In the genomic region with DNA sequence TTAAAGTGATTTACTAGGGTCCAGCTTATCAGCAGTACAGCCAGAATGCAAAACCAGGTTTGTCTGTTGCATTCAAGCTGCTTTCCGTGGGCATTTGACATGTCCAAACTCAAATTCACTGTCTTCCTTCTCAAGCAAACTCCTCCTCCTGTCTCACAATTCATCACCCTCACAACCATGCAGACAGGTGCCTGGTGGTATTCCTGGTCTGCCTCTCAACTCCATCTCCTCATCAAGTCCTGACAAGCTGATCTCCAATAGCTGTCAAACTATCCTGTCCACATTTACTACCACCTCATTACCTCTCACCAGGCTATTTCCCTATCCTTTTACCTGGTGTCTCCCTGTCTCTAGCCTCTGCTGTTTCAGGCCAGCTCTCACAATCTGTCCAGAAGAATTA, we compare ENCODE assay signal across 31 cellular contexts. TPM values are rescaled to one million over a fixed set of nuclear protein-coding genes. Genes with fewer than 3 reads are reported as not detected.
DNase-seq lines count a peak whose midpoint lies in the region; ATAC-seq and TF ChIP-seq lines count a peak whose summit lies in the region.
"Had no signal": no experiment of that assay in that cellular context is flagged by ENCODE, and none has a peak within 500 bp of the region (broad histone marks: within the 10 kb centered on the region; RNA-seq: fewer than 3 reads in every experiment).

No MANE protein-coding gene starts in this region.

- H4K20me1 ChIP-seq in OCI-LY3 (ENCODE audit: insufficient read depth, low read length) (no peaks in the 10 kb centered on the region), GM23248 (ENCODE audit: insufficient read depth) (no peaks in the 10 kb centered on the region)

- DNase-seq in epithelial cell of esophagus (ENCODE audit: low read depth), result peak; percentile 47
- DNase-seq in upper lobe of right lung, result no peak
- no peak for DNase-seq in NOMO-1 (lab: John Stamatoyannopoulos, UW; ENCODE audit: unreplicated experiment in 2 of 2)
- DNase-seq in HCEC 1CT, result no peak
- no peak for DNase-seq in heart left ventricle
- DNase-seq in GM23248, result no peak
- DNase-seq: activated CD4-positive, alpha-beta T cell treated with anti-CD3 and anti-CD28 coated beads, Interleukin-2, amount 10 ng/mL, durations not matched to agents 24 days and 14 days; activated naive CD8-positive, alpha-beta T cell treated with anti-CD3 and anti-CD28 coated beads, Interleukin-2, amount 50 U/mL, for 24 hours; activated T-cell treated with anti-CD3 and anti-CD28 coated beads, Interleukin-2, amount 50 U/mL, for 24 hours; body of pancreas; C1 segment of cervical spinal cord; Caco-2; cerebellar nuclear complex; DMS79; effector memory CD4-positive, alpha-beta T cell; erythroblast; GDM1; hippocampal formation; immature natural killer cell; NCI-H1105; NCI-H1930; NCI-H524 treated with DMSO at 0.1 percent for 48 hours; pancreas; PC-9; Right ventricle myocardium superior; stimulated activated CD4-positive, alpha-beta T cell treated with anti-CD3 and anti-CD28 coated beads, Interleukin-2, amount 100 ng/mL, for 24 hours had no signal

- intact Hi-C loops in upper lobe of right lung (cut with DNase I) (no loop called here), heart left ventricle (cut with DNase I) (no loop called here)

- H3K9me2 ChIP-seq in GM23248 (ENCODE audit: insufficient read depth), result no peaks in the 10 kb centered on the region

- H3K9ac ChIP-seq in OCI-LY3 (ENCODE audit: low read length) (no peak overlapping the region), GM23248 (no peak overlapping the region)

- no peak overlapping the region for H3K27ac ChIP-seq in OCI-LY3 (ENCODE audit: low read length)
- H3K27ac ChIP-seq in muscle layer of duodenum (ENCODE audit: low read length), result peak overlapping the region; percentile 56
- peak overlapping the region; percentile 19 for H3K27ac ChIP-seq in upper lobe of right lung
- peak overlapping the region in 2 of 12 donors; percentile 55 to 72 for H3K27ac ChIP-seq in heart left ventricle
- no peak overlapping the region for H3K27ac ChIP-seq in GM23248
- H3K27ac ChIP-seq: body of pancreas, pancreas, PC-9 had no signal

- H3F3A ChIP-seq in GM23248 (ENCODE audit: insufficient read depth), result no peaks in the 10 kb centered on the region

- no peak for TF ChIP-seq POLR2A in heart left ventricle (IDR thresholded peaks at IDR 0.05)

- no peak overlapping the region for H3K4me3 ChIP-seq in OCI-LY3 (ENCODE audit: low read length)
- no peak overlapping the region for H3K4me3 ChIP-seq in epithelial cell of esophagus (ENCODE audit: low read length)
- H3K4me3 ChIP-seq in muscle layer of duodenum (ENCODE audit: low read depth in 1 of 2, low read length in 2 of 2), result no peak overlapping the region
- H3K4me3 ChIP-seq in upper lobe of right lung, result no peak overlapping the region
- no peak overlapping the region for H3K4me3 ChIP-seq in heart left ventricle
- H3K4me3 ChIP-seq in GM23248, result no peak overlapping the region
- H3K4me3 ChIP-seq: body of pancreas, pancreas, PC-9, smooth muscle cell had no signal

- no peak for TF ChIP-seq CTCF in OCI-LY3 (IDR thresholded peaks at IDR 0.05; ENCODE audit: low read depth, low read length)
- no peak for TF ChIP-seq CTCF in epithelial cell of esophagus (IDR thresholded peaks at IDR 0.05; ENCODE audit: insufficient read depth, low read depth, low read length, missing control alignments)
- TF ChIP-seq CTCF in upper lobe of right lung (IDR thresholded peaks at IDR 0.05), result no peak
- no peak for TF ChIP-seq CTCF in heart left ventricle (IDR thresholded peaks at IDR 0.05)

- H3K4me2 ChIP-seq in OCI-LY3 (ENCODE audit: low read length), result peak overlapping the region; percentile 34
- H3K4me2 ChIP-seq in GM23248 (ENCODE audit: unreplicated experiment), result no peak overlapping the region
- H3K4me2 ChIP-seq: PC-9, smooth muscle cell had no signal

- H3K27me3 ChIP-seq in OCI-LY3 (ENCODE audit: low read depth, low read length) (peaks cover 13% of the 10 kb centered on the region; the same call in 1 of the 2 replicates), muscle layer of duodenum (ENCODE audit: low read depth, low read length) (no peaks in the 10 kb centered on the region), upper lobe of right lung (no peaks in the 10 kb centered on the region), heart left ventricle (no peaks in the 10 kb centered on the region), GM23248 (replicated peaks; ENCODE audit: insufficient read depth) (no peaks in the 10 kb centered on the region)
- H3K27me3 ChIP-seq: body of pancreas, pancreas had no signal

- 53 to 67% (median 62%) methylated on average over 1 of the region's 1 CpG for WGBS in heart left ventricle, 4 donors
- WGBS in GM23248 (ENCODE audit: low coverage in 1 of 2, low lambda C conversion rate in 2 of 2, missing lambda C conversion rate in 2 of 2), 2 experiments, result 65 to 84% methylated on average over 1 of the region's 1 CpG

- H3K9me3 ChIP-seq in OCI-LY3 (ENCODE audit: insufficient read depth, low read length), result no peaks in the 10 kb centered on the region
- H3K9me3 ChIP-seq in muscle layer of duodenum (ENCODE audit: control insufficient read depth in 1 of 2, low read length in 2 of 2), result no peaks in the 10 kb centered on the region
- H3K9me3 ChIP-seq in upper lobe of right lung, result no peaks in the 10 kb centered on the region
- no peaks in the 10 kb centered on the region for H3K9me3 ChIP-seq in heart left ventricle
- no peaks in the 10 kb centered on the region for H3K9me3 ChIP-seq in GM23248 (ENCODE audit: low read depth)
- H3K9me3 ChIP-seq: body of pancreas, Caco-2, pancreas had no signal

- H2AFZ ChIP-seq in OCI-LY3 (ENCODE audit: low read depth, low read length) (no peak overlapping the region), GM23248 (no peak overlapping the region)
- H2AFZ ChIP-seq: PC-9 had no signal

- no peaks in the 10 kb centered on the region for H3K36me3 ChIP-seq in OCI-LY3 (replicated peaks; ENCODE audit: low read depth, low read length)
- H3K36me3 ChIP-seq in muscle layer of duodenum (ENCODE audit: control insufficient read depth in 1 of 2, insufficient read depth in 2 of 2, low read length in 2 of 2), result no peaks in the 10 kb centered on the region
- H3K36me3 ChIP-seq in upper lobe of right lung, result no peaks in the 10 kb centered on the region
- no peaks in the 10 kb centered on the region for H3K36me3 ChIP-seq in heart left ventricle
- no peaks in the 10 kb centered on the region for H3K36me3 ChIP-seq in GM23248 (ENCODE audit: low read depth)
- H3K36me3 ChIP-seq: pancreas had no signal

- ATAC-seq in upper lobe of right lung (no peak), heart left ventricle (no peak)
- ATAC-seq: activated naive CD8-positive, alpha-beta T cell treated with anti-CD3 and anti-CD28 coated beads, Interleukin-2, amount 50 U/mL, for 24 hours; body of pancreas; left lobe of liver; pancreas had no signal

- in situ Hi-C loops in GM23248 (cut with MboI), result no loop called here

- H3K79me2 ChIP-seq in OCI-LY3 (ENCODE audit: low read length) (no peaks in the 10 kb centered on the region), GM23248 (ENCODE audit: insufficient read depth) (no peaks in the 10 kb centered on the region)

- H3K4me1 ChIP-seq in OCI-LY3 (ENCODE audit: low read length) (peaks cover 15% of the 10 kb centered on the region), muscle layer of duodenum (ENCODE audit: control insufficient read depth in 1 of 2, insufficient read depth in 2 of 2, low read length in 2 of 2) (no peaks in the 10 kb centered on the region), upper lobe of right lung (peaks cover 19% of the 10 kb centered on the region), heart left ventricle (peaks cover 0 to 47% (median 0%) of the 10 kb centered on the region in 12 donors), GM23248 (ENCODE audit: insufficient read depth) (no peaks in the 10 kb centered on the region)
- H3K4me1 ChIP-seq: body of pancreas, Caco-2, pancreas had no signal

RNA-seq across cellular contexts. Expression of gene LYVE1, which starts 49.1 kb away (rescaled TPM):
- total RNA-seq in upper lobe of right lung (108 TPM), heart left ventricle (100 to 1,000 TPM in 1 of 9 donors, 10 to 100 TPM in 7, 1 to 10 TPM in 1; 8.1 to 163 (median 36.6) TPM)
- polyA plus RNA-seq in heart left ventricle (10 to 100 TPM in 1 of 2 donors, 1 to 10 TPM in 1; 8.5 to 15.5 TPM), GM23248 (2016; fragmentation: Nextera tagmentation; extraction: Ambion mirVana) (not detected in 2 replicates)
- total RNA-seq in GM23248 (2014; rRNA removed; shearing (Covaris generic)), result not detected in 2 replicates
- total RNA-seq: activated CD4-positive, alpha-beta T cell treated with anti-CD3 and anti-CD28 coated beads, Interleukin-2, amount 10 ng/mL, durations not matched to agents 24 days and 14 days; Caco-2; PC-9; smooth muscle cell; T-helper 2 cell treated with Interferon-gamma antibody and Interleukin-4, amounts not matched to agents 100 ng/mL and 5 ng/mL, for 36 hours had no signal
- polyA plus RNA-seq: immature natural killer cell, smooth muscle cell had no signal

Comparison
In these comparisons a context has a peak if more than half of its experiments do, and no peak if none do; other contexts are left out.
1. H3K27ac ChIP-seq: peak in muscle layer of duodenum (single experiment) and upper lobe of right lung (single experiment); none in OCI-LY3 (single experiment) and GM23248 (single experiment).